ENCODE assay signal across 8 cellular contexts in the genomic region with DNA sequence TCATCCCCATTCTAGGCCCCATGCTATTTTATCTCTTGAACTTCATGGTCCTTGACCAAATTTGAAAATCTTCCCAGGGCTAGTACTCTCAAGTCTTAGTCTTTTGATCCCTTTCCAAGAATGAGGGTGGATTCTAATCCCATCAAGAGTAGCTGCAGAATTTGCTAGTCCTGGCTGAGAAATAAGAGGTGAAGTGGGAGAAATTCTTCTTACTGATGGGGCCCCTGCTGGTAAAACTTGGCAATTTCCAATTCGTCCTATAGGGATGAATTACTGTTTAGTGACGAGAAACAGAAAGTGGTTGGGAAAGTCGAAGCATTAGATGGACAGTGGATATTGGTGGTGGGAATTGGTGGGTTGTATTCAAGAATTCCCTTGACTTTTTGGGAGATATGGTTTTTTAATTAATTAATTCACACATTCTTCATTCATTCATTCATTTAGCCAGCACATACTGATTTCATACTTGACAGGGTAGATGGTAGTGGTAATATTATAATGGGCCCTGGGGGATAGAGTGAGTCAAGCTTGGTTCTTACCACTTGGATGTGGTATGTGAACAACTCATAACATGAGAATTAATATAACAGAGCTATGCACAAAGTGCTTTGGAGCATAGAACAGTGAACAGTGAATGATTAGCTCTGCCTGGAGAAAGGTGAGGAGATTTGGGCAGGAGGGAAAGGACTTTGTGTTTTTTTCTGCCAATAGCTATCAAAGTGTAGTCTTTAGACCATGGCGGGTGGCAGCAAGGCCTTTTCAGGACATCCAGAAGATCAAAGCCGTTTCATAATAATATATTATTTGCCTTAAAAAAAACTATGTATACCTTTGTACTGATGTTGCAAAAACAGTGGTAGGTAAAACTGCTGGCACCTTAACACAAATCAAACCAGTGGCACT.
A peak's percentile ranks its signal among the peaks of the same experiment; 100 is the strongest.
DNase-seq lines count a peak whose midpoint lies in the region; ATAC-seq and TF ChIP-seq lines count a peak whose summit lies in the region.

No MANE protein-coding gene starts in this region.

- H3K9me3 ChIP-seq in neutrophil, result no peaks in the 10 kb centered on the region
- no peaks in the 10 kb centered on the region for H3K9me3 ChIP-seq in naive thymus-derived CD4-positive, alpha-beta T cell (ENCODE audit: control insufficient read depth in 2 of 3, low read length in 3 of 3)

- DNase-seq in astrocyte of the hippocampus (ENCODE audit: low read depth, low spot score) (peak; percentile 74), MV-4-11 (lab: John Stamatoyannopoulos, UW) (no peak), NCI-H510A treated with DMSO at 0.1 percent for 48 hours (lab: John Stamatoyannopoulos, UW) (no peak)
- DNase-seq in naive thymus-derived CD4-positive, alpha-beta T cell, result no peak

- peaks cover 0 to 5% (median 0%) of the 10 kb centered on the region in 11 donors for H3K9me3 Mint-ChIP-seq in naive thymus-derived CD4-positive, alpha-beta T cell

- peak; percentile 72 for ATAC-seq in HG03378 (IDR thresholded peaks at IDR 0.05; ENCODE audit: unreplicated experiment)
- ATAC-seq in naive thymus-derived CD4-positive, alpha-beta T cell, result no peak
- ATAC-seq in GM21526 (IDR thresholded peaks at IDR 0.05; ENCODE audit: low FRiP score, unreplicated experiment), result no peak

- H3K36me3 Mint-ChIP-seq in naive thymus-derived CD4-positive, alpha-beta T cell, result peaks cover 3 to 37% (median 9%) of the 10 kb centered on the region in 5 donors

- H3K27me3 Mint-ChIP-seq in naive thymus-derived CD4-positive, alpha-beta T cell, result no peaks in the 10 kb centered on the region

- H3K36me3 ChIP-seq in neutrophil, result no peaks in the 10 kb centered on the region
- H3K36me3 ChIP-seq in naive thymus-derived CD4-positive, alpha-beta T cell (ENCODE audit: control insufficient read depth in 2 of 3, insufficient read depth in 3 of 3, low read length in 3 of 3), result no peaks in the 10 kb centered on the region

- POLR2A ChIA-PET in naive thymus-derived CD4-positive, alpha-beta T cell (lab: Charles Lee), result interaction anchor here (0.7 to 1.2 kb wide), 3 partner anchors 10 to 62 kb away, joined by 3 to 4 read pairs (median 3); no protein-coding TSS in a partner anchor

- H3K4me3 Mint-ChIP-seq in naive thymus-derived CD4-positive, alpha-beta T cell, result peak overlapping the region in 5 of 10 donors; percentile 7 to 34 (median 26)

- H3K4me1 ChIP-seq in neutrophil (ENCODE audit: control insufficient read depth in 1 of 2, insufficient read depth in 1 of 2, low read depth in 1 of 2, low read length in 1 of 2), result peaks cover 23 to 26% of the 10 kb centered on the region in 2 experiments
- peaks cover 14 to 35% of the 10 kb centered on the region in 2 donors for H3K4me1 ChIP-seq in naive thymus-derived CD4-positive, alpha-beta T cell (ENCODE audit: control insufficient read depth in 2 of 2, insufficient read depth in 2 of 2, low read length in 2 of 2)

- H3K4me3 ChIP-seq in neutrophil (ENCODE audit: low read depth in 1 of 2, low read length in 1 of 2), result no peak overlapping the region
- no peak overlapping the region for H3K4me3 ChIP-seq in naive thymus-derived CD4-positive, alpha-beta T cell (ENCODE audit: low read length)

- intact Hi-C loops in naive thymus-derived CD4-positive, alpha-beta T cell (cut with micrococcal nuclease), result loop anchor here in 1 of 2 donors (1.0 kb wide), 1 partner anchor 8 kb away; no protein-coding TSS in a partner anchor

- H3K27me3 ChIP-seq in neutrophil, result no peaks in the 10 kb centered on the region
- H3K27me3 ChIP-seq in naive thymus-derived CD4-positive, alpha-beta T cell (ENCODE audit: control insufficient read depth in 2 of 2, insufficient read depth in 2 of 2, low read length in 2 of 2), result no peaks in the 10 kb centered on the region

- peak overlapping the region; percentile 71 for H3K27ac ChIP-seq in neutrophil
- H3K27ac ChIP-seq in naive thymus-derived CD4-positive, alpha-beta T cell (ENCODE audit: low read depth, low read length), result no peak overlapping the region

- CTCF ChIA-PET in naive thymus-derived CD4-positive, alpha-beta T cell (lab: Charles Lee), result interaction anchor here (1.1 to 1.5 kb wide), 4 partner anchors 11 to 110 kb away, joined by 3 to 5 read pairs (median 4); no protein-coding TSS in a partner anchor

- H3K27ac Mint-ChIP-seq in naive thymus-derived CD4-positive, alpha-beta T cell, result peak overlapping the region in 4 of 9 donors; percentile 19 to 63 (median 52)

- H3K4me1 Mint-ChIP-seq in naive thymus-derived CD4-positive, alpha-beta T cell, result peaks cover 58 to 93% (median 90%) of the 10 kb centered on the region in 7 donors

- peak; percentile 25 for TF ChIP-seq CTCF in GM12873 (IDR thresholded peaks at IDR 0.05; ENCODE audit: insufficient read depth, low read depth, low read length, missing control alignments)
- no peak for TF ChIP-seq CTCF in neutrophil (IDR thresholded peaks at IDR 0.05)
